1 cellular context compared by ENCODE assay signal in the genomic region with DNA sequence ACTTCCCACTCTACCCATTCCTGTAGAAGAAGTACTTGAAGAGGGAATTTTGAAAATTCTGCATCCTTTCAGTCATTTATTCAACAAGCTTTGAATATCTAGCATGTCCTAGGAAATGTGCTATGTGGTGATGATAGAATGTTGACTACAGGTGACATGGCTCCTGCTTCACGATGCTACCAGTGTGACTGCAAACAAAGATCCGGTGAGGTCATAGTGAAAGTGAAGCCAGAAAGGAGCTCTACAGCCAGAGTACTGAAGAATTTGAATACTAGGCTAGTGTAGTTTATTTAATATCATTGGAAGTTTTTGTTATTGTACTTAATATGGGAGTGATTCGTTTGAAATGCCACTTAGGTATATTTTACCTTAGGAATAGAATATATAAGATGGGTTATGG.
TF ChIP-seq lines count a peak whose summit lies in the region.

No MANE protein-coding gene starts in this region.

TF ChIP-seq in WTC11, 78 proteins besides CTCF, POLR2A, EP300 and RAD21 (continued from another document):
- TF ChIP-seq PRRX2 (CRISPR knock-in tag; IDR thresholded peaks at IDR 0.05) = no peak
- TF ChIP-seq, protein P1, sequence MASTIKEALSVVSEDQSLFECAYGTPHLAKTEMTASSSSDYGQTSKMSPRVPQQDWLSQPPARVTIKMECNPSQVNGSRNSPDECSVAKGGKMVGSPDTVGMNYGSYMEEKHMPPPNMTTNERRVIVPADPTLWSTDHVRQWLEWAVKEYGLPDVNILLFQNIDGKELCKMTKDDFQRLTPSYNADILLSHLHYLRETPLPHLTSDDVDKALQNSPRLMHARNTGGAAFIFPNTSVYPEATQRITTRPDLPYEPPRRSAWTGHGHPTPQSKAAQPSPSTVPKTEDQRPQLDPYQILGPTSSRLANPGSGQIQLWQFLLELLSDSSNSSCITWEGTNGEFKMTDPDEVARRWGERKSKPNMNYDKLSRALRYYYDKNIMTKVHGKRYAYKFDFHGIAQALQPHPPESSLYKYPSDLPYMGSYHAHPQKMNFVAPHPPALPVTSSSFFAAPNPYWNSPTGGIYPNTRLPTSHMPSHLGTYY (CRISPR knock-in tag; IDR thresholded peaks at IDR 0.05) = no peak
- TF ChIP-seq SP1 (CRISPR knock-in tag; conservative IDR thresholded peaks at IDR 0.05) = no peak
- TF ChIP-seq NR2C2 (CRISPR knock-in tag; IDR thresholded peaks at IDR 0.05) = no peak
- TF ChIP-seq EMX1 (CRISPR knock-in tag; IDR thresholded peaks at IDR 0.05) = no peak
- TF ChIP-seq, protein P2, sequence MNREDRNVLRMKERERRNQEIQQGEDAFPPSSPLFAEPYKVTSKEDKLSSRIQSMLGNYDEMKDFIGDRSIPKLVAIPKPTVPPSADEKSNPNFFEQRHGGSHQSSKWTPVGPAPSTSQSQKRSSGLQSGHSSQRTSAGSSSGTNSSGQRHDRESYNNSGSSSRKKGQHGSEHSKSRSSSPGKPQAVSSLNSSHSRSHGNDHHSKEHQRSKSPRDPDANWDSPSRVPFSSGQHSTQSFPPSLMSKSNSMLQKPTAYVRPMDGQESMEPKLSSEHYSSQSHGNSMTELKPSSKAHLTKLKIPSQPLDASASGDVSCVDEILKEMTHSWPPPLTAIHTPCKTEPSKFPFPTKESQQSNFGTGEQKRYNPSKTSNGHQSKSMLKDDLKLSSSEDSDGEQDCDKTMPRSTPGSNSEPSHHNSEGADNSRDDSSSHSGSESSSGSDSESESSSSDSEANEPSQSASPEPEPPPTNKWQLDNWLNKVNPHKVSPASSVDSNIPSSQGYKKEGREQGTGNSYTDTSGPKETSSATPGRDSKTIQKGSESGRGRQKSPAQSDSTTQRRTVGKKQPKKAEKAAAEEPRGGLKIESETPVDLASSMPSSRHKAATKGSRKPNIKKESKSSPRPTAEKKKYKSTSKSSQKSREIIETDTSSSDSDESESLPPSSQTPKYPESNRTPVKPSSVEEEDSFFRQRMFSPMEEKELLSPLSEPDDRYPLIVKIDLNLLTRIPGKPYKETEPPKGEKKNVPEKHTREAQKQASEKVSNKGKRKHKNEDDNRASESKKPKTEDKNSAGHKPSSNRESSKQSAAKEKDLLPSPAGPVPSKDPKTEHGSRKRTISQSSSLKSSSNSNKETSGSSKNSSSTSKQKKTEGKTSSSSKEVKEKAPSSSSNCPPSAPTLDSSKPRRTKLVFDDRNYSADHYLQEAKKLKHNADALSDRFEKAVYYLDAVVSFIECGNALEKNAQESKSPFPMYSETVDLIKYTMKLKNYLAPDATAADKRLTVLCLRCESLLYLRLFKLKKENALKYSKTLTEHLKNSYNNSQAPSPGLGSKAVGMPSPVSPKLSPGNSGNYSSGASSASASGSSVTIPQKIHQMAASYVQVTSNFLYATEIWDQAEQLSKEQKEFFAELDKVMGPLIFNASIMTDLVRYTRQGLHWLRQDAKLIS (CRISPR knock-in tag; IDR thresholded peaks at IDR 0.05; ENCODE audit: borderline replicate concordance) = no peak
- TF ChIP-seq, protein P3, sequence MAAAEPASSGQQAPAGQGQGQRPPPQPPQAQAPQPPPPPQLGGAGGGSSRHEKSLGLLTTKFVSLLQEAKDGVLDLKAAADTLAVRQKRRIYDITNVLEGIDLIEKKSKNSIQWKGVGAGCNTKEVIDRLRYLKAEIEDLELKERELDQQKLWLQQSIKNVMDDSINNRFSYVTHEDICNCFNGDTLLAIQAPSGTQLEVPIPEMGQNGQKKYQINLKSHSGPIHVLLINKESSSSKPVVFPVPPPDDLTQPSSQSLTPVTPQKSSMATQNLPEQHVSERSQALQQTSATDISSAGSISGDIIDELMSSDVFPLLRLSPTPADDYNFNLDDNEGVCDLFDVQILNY (CRISPR knock-in tag; IDR thresholded peaks at IDR 0.05) = no peak
- TF ChIP-seq NFYB (CRISPR knock-in tag; conservative IDR thresholded peaks at IDR 0.05; ENCODE audit: low read depth) = no peak
TF ChIP-seq in WTC11: peak in this region for 0.
